In the genomic region with DNA sequence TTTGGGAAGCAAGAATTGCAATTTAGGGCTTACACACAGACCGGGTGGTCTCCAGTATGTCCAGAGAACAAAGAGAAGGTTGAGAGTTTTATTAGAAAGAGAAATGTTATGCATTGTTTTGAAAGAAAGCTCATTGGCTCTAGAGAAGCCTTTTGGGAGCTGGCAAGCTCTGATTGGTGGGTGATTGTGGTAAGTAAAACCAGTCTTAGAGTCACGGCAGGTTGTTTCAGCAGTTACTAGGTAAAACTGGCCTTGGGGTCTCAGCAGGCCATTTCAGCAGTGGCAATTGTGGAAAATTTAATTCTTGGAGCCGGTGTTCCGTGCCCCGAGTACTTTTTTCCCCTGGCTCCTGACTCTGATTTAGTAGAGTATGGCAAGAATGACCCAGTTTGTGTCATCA, we compare ENCODE assay signal across 25 cellular contexts.
A peak's percentile ranks its signal among the peaks of the same experiment; 100 is the strongest.
DNase-seq lines count a peak whose midpoint lies in the region; ATAC-seq, FAIRE-seq and TF ChIP-seq lines count a peak whose summit lies in the region.
"Had no signal": no experiment of that assay in that cellular context is flagged by ENCODE, and none has a peak within 500 bp of the region (broad histone marks: within the 10 kb centered on the region; RNA-seq: fewer than 3 reads in every experiment).

No MANE protein-coding gene starts in this region.

- H3K36me3 ChIP-seq in HepG2 (replicated peaks in 1 of 2; ENCODE audit: control insufficient read depth in 1 of 2, insufficient read depth in 2 of 2, low read length in 2 of 2) (no peaks in the 10 kb centered on the region), right lobe of liver (no peaks in the 10 kb centered on the region), endodermal cell (ENCODE audit: control insufficient read depth, insufficient read depth, low read length) (no peaks in the 10 kb centered on the region), breast epithelium (no peaks in the 10 kb centered on the region), spleen (no peaks in the 10 kb centered on the region)
- H3K36me3 ChIP-seq: BE2C; BLaER1 treated with 17β-estradiol and CSF1 and Interleukin-3, amounts not matched to agents 10 nM and 100 nM had no signal

- H3K4me1 ChIP-seq in HepG2 (ENCODE audit: insufficient read depth, low read length) (peaks cover 48% of the 10 kb centered on the region), right lobe of liver (no peaks in the 10 kb centered on the region), endodermal cell (ENCODE audit: control insufficient read depth, insufficient read depth, low read length) (peaks cover 6% of the 10 kb centered on the region), breast epithelium (no peaks in the 10 kb centered on the region), spleen (no peaks in the 10 kb centered on the region)
- H3K4me1 ChIP-seq: BE2C had no signal

- peak overlapping the region; percentile 68 for H3K4me2 ChIP-seq in HepG2 (ENCODE audit: low read depth, low read length)
- H3K4me2 ChIP-seq: BLaER1 treated with 17β-estradiol and CSF1 and Interleukin-3, amounts not matched to agents 10 nM and 100 nM had no signal

- DNase-seq in HepG2 (ENCODE audit: low spot score) (peak; percentile 33), right lobe of liver (no peak), NAMALWA (ENCODE audit: low spot score) (peak; percentile 13), endodermal cell (peak; percentile 46), breast epithelium (ENCODE audit: low spot score in 2 of 2) (no peak), spleen (no peak), NCI-H1048 (lab: John Stamatoyannopoulos, UW) (no peak)
- peak; percentile 9 for DNase-seq in stimulated activated CD8-positive, alpha-beta memory T cell treated with anti-CD3 and anti-CD28 coated beads, Interleukin-4, amount 100 ng/mL, for 48 hours
- DNase-seq: ACHN; AML-193; BE2C; Calu3; CD4-positive, alpha-beta memory T cell; COR-L47; DMS53; DMS79 treated with DMSO at 0.1 percent for 48 hours; GF-D8; GOT3; H9 had no signal

- H3K4me3 Mint-ChIP-seq in endodermal cell = no peak overlapping the region
- H3K4me3 Mint-ChIP-seq: CD4-positive, alpha-beta memory T cell; H9 had no signal

- ATAC-seq in HepG2 = peak; percentile 15; the same call in 2 of the 3 replicates
- ATAC-seq in right lobe of liver = no peak
- ATAC-seq: HCT116 had no signal

- TF ChIP-seq POLR2A in HepG2 (IDR thresholded peaks at IDR 0.05; ENCODE audit: insufficient read depth in 1 of 2, low read depth in 2 of 2, low read length in 2 of 2) (no peak), right lobe of liver (IDR thresholded peaks at IDR 0.05) (no peak), breast epithelium (IDR thresholded peaks at IDR 0.05) (no peak), spleen (IDR thresholded peaks at IDR 0.05) (no peak)

- no TSS peak for BruUV-seq in HepG2 (replicated peaks; lab: Mats Ljungman, UMichigan)

- H3K27me3 ChIP-seq in HepG2 (ENCODE audit: control insufficient read depth in 1 of 2, insufficient read depth in 2 of 2, low read length in 2 of 2) (no peaks in the 10 kb centered on the region), right lobe of liver (no peaks in the 10 kb centered on the region), endodermal cell (ENCODE audit: control insufficient read depth, insufficient read depth, low read length, poor library complexity, severe bottlenecking) (peaks cover 78% of the 10 kb centered on the region), breast epithelium (no peaks in the 10 kb centered on the region), spleen (replicated peaks in 1 of 7) (peaks cover 0 to 15% (median 0%) of the 10 kb centered on the region in 7 donors)
- H3K27me3 ChIP-seq: BE2C; BLaER1 treated with 17β-estradiol and CSF1 and Interleukin-3, amounts not matched to agents 10 nM and 100 nM had no signal

- H3K9me3 ChIP-seq in HepG2 (ENCODE audit: low read length) (no peaks in the 10 kb centered on the region), right lobe of liver (no peaks in the 10 kb centered on the region), endodermal cell (ENCODE audit: control insufficient read depth, low read length) (peaks cover 15% of the 10 kb centered on the region), breast epithelium (no peaks in the 10 kb centered on the region), spleen (no peaks in the 10 kb centered on the region)
- H3K9me3 ChIP-seq: BE2C; BLaER1 treated with 17β-estradiol and CSF1 and Interleukin-3, amounts not matched to agents 10 nM and 100 nM had no signal

- H3K4me3 ChIP-seq in HepG2 (replicated peaks in 1 of 3; ENCODE audit: insufficient read depth in 1 of 3, low read depth in 2 of 3, low read length in 3 of 3) = no peak overlapping the region; a peak in 1 of 6 replicates
- H3K4me3 ChIP-seq in right lobe of liver = no peak overlapping the region
- no peak overlapping the region for H3K4me3 ChIP-seq in endodermal cell (ENCODE audit: low read length)
- no peak overlapping the region for H3K4me3 ChIP-seq in breast epithelium
- H3K4me3 ChIP-seq in spleen = no peak overlapping the region
- H3K4me3 ChIP-seq: BLaER1 treated with 17β-estradiol and CSF1 and Interleukin-3, amounts not matched to agents 10 nM and 100 nM had no signal

- H4K20me1 ChIP-seq in HepG2 (ENCODE audit: insufficient read depth, low read length) = no peaks in the 10 kb centered on the region
- H4K20me1 ChIP-seq: BLaER1 treated with 17β-estradiol and CSF1 and Interleukin-3, amounts not matched to agents 10 nM and 100 nM had no signal

- 61% methylated on average over 5 of the region's 5 CpGs for whole genome bisulfite sequencing in HepG2 (ENCODE audit: low lambda C conversion rate)
- WGBS in right lobe of liver (ENCODE audit: insufficient coverage, low coverage, low lambda C conversion rate, missing lambda C conversion rate) = 92% methylated on average over 5 of the region's 5 CpGs
- 91 to 100% methylated on average over 2 to 5 of the region's 5 CpGs for WGBS in endodermal cell (ENCODE audit: insufficient coverage in 1 of 2, insufficient read length in 1 of 2), 2 experiments
- WGBS in spleen, 5 donors = 92 to 98% (median 96%) methylated on average over 5 of the region's 5 CpGs

- H3K36me3 Mint-ChIP-seq in endodermal cell (ENCODE audit: low read depth) = no peaks in the 10 kb centered on the region
- H3K36me3 Mint-ChIP-seq: CD4-positive, alpha-beta memory T cell had no signal

- in situ Hi-C loops in HepG2 (cut with HindIII; ENCODE audit: extremely low pct_ligation_motif_present, low pct_unique_long_range_greater_than_20kb) = no loop called here

- H3K79me2 ChIP-seq in HepG2 (ENCODE audit: insufficient read depth, low read length) = no peaks in the 10 kb centered on the region

- POLR2A ChIA-PET in HepG2 (lab: Yijun Ruan, JAX) = interaction anchor here (0.6 kb wide), 1 partner anchor 64 kb away, joined by 4 read pairs; no protein-coding TSS in a partner anchor

- H3K27me3 Mint-ChIP-seq in endodermal cell (ENCODE audit: insufficient read depth) = peaks cover 63% of the 10 kb centered on the region

- TF ChIP-seq CTCF in HepG2 (CRISPR knock-in tag; IDR thresholded peaks at IDR 0.05) (no peak), right lobe of liver (IDR thresholded peaks at IDR 0.05) (no peak), endodermal cell (conservative IDR thresholded peaks at IDR 0.05) (no peak), breast epithelium (IDR thresholded peaks at IDR 0.05) (no peak), spleen (IDR thresholded peaks at IDR 0.05 in 8 of 11, conservative IDR thresholded peaks at IDR 0.05 in 3 of 11) (no peak)

- CTCF ChIA-PET in HepG2 (lab: Yijun Ruan, JAX; ENCODE audit: low intra/inter-chr PET ratio, low total read pairs) = no interaction called here

- TF ChIP-seq RAD21 in HepG2 (CRISPR knock-in tag; IDR thresholded peaks at IDR 0.05) = no peak

- TF ChIP-seq EP300 in HepG2 (IDR thresholded peaks at IDR 0.05; ENCODE audit: low read depth in 2 of 2, low read length in 2 of 2) (no peak), HepG2 (CRISPR knock-in tag; IDR thresholded peaks at IDR 0.05; ENCODE audit: borderline replicate concordance) (no peak)

- H3K27ac Mint-ChIP-seq in endodermal cell = peak overlapping the region; percentile 85
- H3K27ac Mint-ChIP-seq: CD4-positive, alpha-beta memory T cell had no signal

- H3K4me1 Mint-ChIP-seq in endodermal cell = peaks cover 36% of the 10 kb centered on the region
- H3K4me1 Mint-ChIP-seq: CD4-positive, alpha-beta memory T cell had no signal

- no peak overlapping the region for H2AFZ ChIP-seq in HepG2 (ENCODE audit: low read length)

- peak overlapping the region; percentile 53 for H3K27ac ChIP-seq in HepG2 (ENCODE audit: extremely low read length, insufficient read depth, low read length)
- H3K27ac ChIP-seq in right lobe of liver = no peak overlapping the region
- H3K27ac ChIP-seq in endodermal cell (ENCODE audit: low read depth, low read length) = no peak overlapping the region
- H3K27ac ChIP-seq in breast epithelium = no peak overlapping the region
- H3K27ac ChIP-seq in spleen = no peak overlapping the region
- H3K27ac ChIP-seq: 22Rv1; BLaER1 treated with 17β-estradiol and CSF1 and Interleukin-3, amounts not matched to agents 10 nM and 100 nM had no signal

- no peak overlapping the region for H3K9ac ChIP-seq in HepG2 (ENCODE audit: insufficient read depth, low read depth, low read length)
- no peak overlapping the region for H3K9ac ChIP-seq in endodermal cell (ENCODE audit: extremely low read depth, low read length, poor library complexity, severe bottlenecking)
- H3K9ac ChIP-seq: BLaER1 treated with 17β-estradiol and CSF1 and Interleukin-3, amounts not matched to agents 10 nM and 100 nM had no signal

- peaks cover 16% of the 10 kb centered on the region for H3K9me3 Mint-ChIP-seq in endodermal cell

- intact Hi-C loops in HepG2 (cut with micrococcal nuclease; ENCODE audit: unreplicated experiment) (no loop called here), right lobe of liver (cut with DNase I) (no loop called here), breast epithelium (cut with DNase I; ENCODE audit: low total_unique reads) (no loop called here), spleen (cut with DNase I; ENCODE audit: low total_unique reads) (no loop called here)

- no peak for FAIRE-seq in HepG2 (lab: Jason Lieb, UNC)
- FAIRE-seq: A204.1, GM12891, GM18507 had no signal

TF ChIP-seq in HepG2, 621 proteins besides CTCF, POLR2A, EP300 and RAD21 (continues in another document):
- TF ChIP-seq, protein P1, sequence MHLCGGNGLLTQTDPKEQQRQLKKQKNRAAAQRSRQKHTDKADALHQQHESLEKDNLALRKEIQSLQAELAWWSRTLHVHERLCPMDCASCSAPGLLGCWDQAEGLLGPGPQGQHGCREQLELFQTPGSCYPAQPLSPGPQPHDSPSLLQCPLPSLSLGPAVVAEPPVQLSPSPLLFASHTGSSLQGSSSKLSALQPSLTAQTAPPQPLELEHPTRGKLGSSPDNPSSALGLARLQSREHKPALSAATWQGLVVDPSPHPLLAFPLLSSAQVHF (CRISPR knock-in tag; IDR thresholded peaks at IDR 0.05) = no peak

Comparison
In these comparisons a context has a peak if more than half of its experiments do, and no peak if none do; other contexts are left out.
1. DNase-seq: peak in HepG2 (single experiment), NAMALWA (single experiment), endodermal cell (single experiment) and stimulated activated CD8-positive, alpha-beta memory T cell treated with anti-CD3 and anti-CD28 coated beads, Interleukin-4, amount 100 ng/mL, for 48 hours (single experiment); none in right lobe of liver (0 of 3), breast epithelium (0 of 2), spleen (single experiment) and NCI-H1048 (single experiment).